Comparison of ENCODE assay signal across 25 cellular contexts in genomic region chr22:48659393-48659792, GRCh38.
"Had no signal": no experiment of that assay in that cellular context is flagged by ENCODE, and none has a peak within 500 bp of the region (broad histone marks: within the 10 kb centered on the region; RNA-seq: fewer than 3 reads in every experiment).

No MANE protein-coding gene starts in this region.

- H3K9ac ChIP-seq: SK-N-SH had no signal

- H3K4me2 ChIP-seq: SK-N-SH had no signal

- ATAC-seq: activated T-cell treated with anti-CD3 and anti-CD28 coated beads, Interleukin-2, amount 50 U/mL, for 4 hours; Panc1 had no signal

- H3K27me3 ChIP-seq: breast epithelium had no signal

- H3K36me3 ChIP-seq: breast epithelium had no signal

- H3K4me1 ChIP-seq: breast epithelium had no signal

- H3K9me3 ChIP-seq: SK-N-SH had no signal

- DNase-seq: activated CD4-positive, alpha-beta memory T cell treated with anti-CD3 and anti-CD28 coated beads for 36 hours; activated CD4-positive, alpha-beta T cell treated with anti-CD3 and anti-CD28 coated beads, Interleukin-2, amount 10 ng/mL, durations not matched to agents 7 days and 5 days; activated CD4-positive, CD25-positive, alpha-beta regulatory T cell; activated CD8-positive, alpha-beta memory T cell treated with anti-CD3 and anti-CD28 coated beads for 24 hours; activated effector memory CD4-positive, alpha-beta T cell treated with anti-CD3 and anti-CD28 coated beads, Interleukin-2, amount 50 U/mL, for 16 hours; activated naive CD4-positive, alpha-beta T cell treated with anti-CD3 and anti-CD28 coated beads for 36 hours; activated T-cell treated with anti-CD3 and anti-CD28 coated beads, Interleukin-2, amount 50 U/mL, for 4 hours; anterior cingulate cortex; central memory CD4-positive, alpha-beta T cell; KG1; NCI-H1048; NCI-H146; NCI-H187 treated with DMSO at 0.1 percent for 48 hours; NCI-H2081 treated with DMSO at 0.1 percent for 48 hours; NCI-H446; NCI-H526; NCI-H82; OCI-M1; RPMI8226; SHP77 treated with DMSO at 0.1 percent for 48 hours; SK-N-SH; T-helper 1 cell had no signal

- H3K27ac ChIP-seq: breast epithelium, VCaP had no signal

- H3K4me3 ChIP-seq: breast epithelium had no signal
